Comparison of ENCODE assay signal across 8 cellular contexts in the genomic region with DNA sequence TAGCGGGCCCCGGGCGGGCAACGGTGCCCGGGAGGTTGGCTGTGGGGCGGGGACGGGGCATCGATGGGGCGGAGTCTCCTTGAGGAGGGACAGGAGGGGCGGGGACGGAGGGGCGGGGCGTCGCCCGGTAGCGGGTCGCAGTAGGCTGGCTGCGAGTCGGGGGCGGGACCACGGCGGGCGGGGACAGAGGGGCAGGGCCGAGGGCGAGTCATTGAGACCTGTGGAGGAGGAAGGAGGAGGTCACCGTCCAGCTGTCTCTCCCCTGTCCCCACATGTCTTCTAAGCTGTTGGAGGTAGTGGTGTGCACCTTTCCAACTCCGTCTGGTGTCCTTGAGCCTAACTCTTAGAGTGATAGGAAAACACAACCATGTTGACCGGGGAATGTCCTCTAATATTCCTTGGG. TPM values are rescaled to one million over a fixed set of nuclear protein-coding genes. Genes with fewer than 3 reads are reported as not detected.
DNase-seq lines count a peak whose midpoint lies in the region; ATAC-seq and TF ChIP-seq lines count a peak whose summit lies in the region.

Gene CRAT, minus strand, starts transcription at position 54 of the 403 bp plus-strand sequence. CDS start 284 bp downstream, outside the sequence.

- no peaks in the 10 kb centered on the region for H3K9me3 Mint-ChIP-seq in activated naive CD8-positive, alpha-beta T cell (ENCODE audit: low read depth)

- H3K27ac ChIP-seq in suprapubic skin, result peak within 1 kb of the TSS; percentile 91

- peak; percentile 63 for ATAC-seq in HG02588 (IDR thresholded peaks at IDR 0.05; ENCODE audit: unreplicated experiment)
- peak; percentile 83 for ATAC-seq in omental fat pad (ENCODE audit: low FRiP score)

- TF ChIP-seq CTCF in omental fat pad (IDR thresholded peaks at IDR 0.05) (no peak), suprapubic skin (IDR thresholded peaks at IDR 0.05) (no peak)

- WGBS in suprapubic skin, result 0% methylated on average over 1 of the region's 28 CpGs

- H3K27me3 Mint-ChIP-seq in activated naive CD8-positive, alpha-beta T cell, result no peaks in the 10 kb centered on the region

- H3K4me1 ChIP-seq in suprapubic skin, result peaks cover 64% of the 10 kb centered on the region

- no peaks in the 10 kb centered on the region for H3K27me3 ChIP-seq in suprapubic skin

- H3K27ac Mint-ChIP-seq in activated naive CD8-positive, alpha-beta T cell, result peak within 1 kb of the TSS; percentile 92

- H3K4me3 Mint-ChIP-seq in activated naive CD8-positive, alpha-beta T cell, result peak within 1 kb of the TSS; percentile 94

- peaks cover 34% of the 10 kb centered on the region for H3K4me1 Mint-ChIP-seq in activated naive CD8-positive, alpha-beta T cell (ENCODE audit: low read depth)

- TF ChIP-seq POLR2A in suprapubic skin (IDR thresholded peaks at IDR 0.05), result peak; percentile 13 to 79

- peaks cover 10% of the 10 kb centered on the region for H3K36me3 ChIP-seq in suprapubic skin

- DNase-seq in NCI-H1092 (lab: John Stamatoyannopoulos, UW), result peak; percentile 91
- DNase-seq in SKM-1 treated with dmso at 0.1 percent for 144 hours (lab: John Stamatoyannopoulos, UW; ENCODE audit: unreplicated experiment), result peak; percentile 87
- DNase-seq in glomerular endothelial cell (ENCODE audit: extremely low read depth, low read depth, low spot score), result no peak
- DNase-seq in omental fat pad (ENCODE audit: low spot score), result peak; percentile 87
- peak; percentile 98 to 99 for DNase-seq in suprapubic skin (ENCODE audit: low spot score in 2 of 2)

- H3K9me3 ChIP-seq in suprapubic skin, result no peaks in the 10 kb centered on the region

- TF ChIP-seq EP300 in suprapubic skin (IDR thresholded peaks at IDR 0.05), result no peak

- H3K4me3 ChIP-seq in GM08714 (ENCODE audit: low read length), result peak within 1 kb of the TSS; percentile 92
- peak within 1 kb of the TSS; percentile 95 for H3K4me3 ChIP-seq in suprapubic skin

- H3K36me3 Mint-ChIP-seq in activated naive CD8-positive, alpha-beta T cell, result no peaks in the 10 kb centered on the region

RNA-seq across cellular contexts. Expression of gene CRAT, which starts in this region (rescaled TPM):
- total RNA-seq in glomerular endothelial cell (46.1 and 60.4 TPM in 2 replicates), omental fat pad (100 to 1,000 TPM in 1 of 4 donors, 10 to 100 TPM in 3; 47.3 to 107 (median 59.5) TPM), suprapubic skin (100 to 1,000 TPM in 1 of 4 donors, 10 to 100 TPM in 3; 27.4 to 156 (median 42.8) TPM)
